ENCODE assay signal across 8 cellular contexts in genomic region chr7:20330797-20331230, GRCh38. TPM values are rescaled to one million over a fixed set of nuclear protein-coding genes. Genes with fewer than 3 reads are reported as not detected.
DNase-seq lines count a peak whose midpoint lies in the region; ATAC-seq and TF ChIP-seq lines count a peak whose summit lies in the region.

ITGB8 (plus strand) TSS chr7:20330900; CDS start chr7:20331807, 907 bp downstream.

- DNase-seq in EH (ENCODE audit: low read depth) (peak; percentile 6), GDM1 (lab: John Stamatoyannopoulos, UW) (no peak)
- peak in 2 of 10 donors; percentile 0 to 5 for DNase-seq in naive thymus-derived CD8-positive, alpha-beta T cell
- no peak for DNase-seq in activated CD4-positive, alpha-beta T cell treated with anti-CD3 and anti-CD28 coated beads, Interleukin-2, amount 50 U/mL, for 1 hour

- ATAC-seq in GM19397 (IDR thresholded peaks at IDR 0.05; ENCODE audit: unreplicated experiment) (peak; percentile 31), HG03432 (IDR thresholded peaks at IDR 0.05; ENCODE audit: unreplicated experiment) (peak; percentile 29), esophagus mucosa (peak; percentile 77)
- peak in 1 of 2 donors; percentile 23 for ATAC-seq in naive thymus-derived CD8-positive, alpha-beta T cell

- H3F3A ChIP-seq in SU-DHL-6 (ENCODE audit: insufficient read depth) = peaks cover 4% of the 10 kb centered on the region; the same call in 1 of the 2 replicates

- peak within 1 kb of the TSS; percentile 73 for H3K4me2 ChIP-seq in SU-DHL-6 (ENCODE audit: low read depth, low read length, poor library complexity, severe bottlenecking)

- H3K4me1 Mint-ChIP-seq in naive thymus-derived CD8-positive, alpha-beta T cell = peaks cover 12 to 27% (median 22%) of the 10 kb centered on the region in 4 donors

- no peaks in the 10 kb centered on the region for H3K9me3 ChIP-seq in SU-DHL-6 (ENCODE audit: insufficient read depth, low read length)

- peaks cover 0 to 7% (median 5%) of the 10 kb centered on the region in 3 donors for H3K36me3 Mint-ChIP-seq in naive thymus-derived CD8-positive, alpha-beta T cell

- H3K9me2 ChIP-seq in SU-DHL-6 (replicated peaks; ENCODE audit: insufficient read depth, low read length) = no peaks in the 10 kb centered on the region

- H2AFZ ChIP-seq in SU-DHL-6 (ENCODE audit: low read depth, low read length, severe bottlenecking) = peak within 1 kb of the TSS; percentile 82

- H4K20me1 ChIP-seq in SU-DHL-6 (ENCODE audit: low read depth, low read length) = no peaks in the 10 kb centered on the region

- H3K27ac Mint-ChIP-seq in naive thymus-derived CD8-positive, alpha-beta T cell = peak within 1 kb of the TSS in 1 of 10 donors; percentile 59

- H3K9me3 Mint-ChIP-seq in naive thymus-derived CD8-positive, alpha-beta T cell = peaks cover 0 to 4% (median 0%) of the 10 kb centered on the region in 9 donors

- H3K27ac ChIP-seq in SU-DHL-6 (ENCODE audit: low read depth, low read length) = no peak within 1 kb of the TSS

- no peak for TF ChIP-seq CTCF in SU-DHL-6 (IDR thresholded peaks at IDR 0.05; ENCODE audit: insufficient read depth, low read length, poor library complexity, severe bottlenecking)

- H3K4me3 Mint-ChIP-seq in naive thymus-derived CD8-positive, alpha-beta T cell = peak within 1 kb of the TSS; percentile 64 to 88 (median 84)

- peak within 1 kb of the TSS; percentile 54 for H3K4me3 ChIP-seq in SU-DHL-6 (ENCODE audit: insufficient read depth, low read length, poor library complexity, severe bottlenecking)

- no peaks in the 10 kb centered on the region for H3K27me3 ChIP-seq in SU-DHL-6 (ENCODE audit: low read length)

- POLR2A ChIA-PET in naive thymus-derived CD8-positive, alpha-beta T cell (lab: Charles Lee) = no interaction called here

- peak within 1 kb of the TSS; percentile 44 for H3K9ac ChIP-seq in SU-DHL-6 (ENCODE audit: low read length)

- H3K36me3 ChIP-seq in SU-DHL-6 (ENCODE audit: low read length) = no peaks in the 10 kb centered on the region

- no peaks in the 10 kb centered on the region for H3K79me2 ChIP-seq in SU-DHL-6 (ENCODE audit: insufficient read depth, low read length)

- H3K27me3 Mint-ChIP-seq in naive thymus-derived CD8-positive, alpha-beta T cell = peaks cover 24 to 57% (median 31%) of the 10 kb centered on the region in 5 donors

RNA-seq across cellular contexts. Expression of gene ITGB8, which starts in this region (rescaled TPM):
- 16.3 TPM for total RNA-seq in esophagus mucosa
- total RNA-seq in naive thymus-derived CD8-positive, alpha-beta T cell = not detected
- polyA plus RNA-seq in naive thymus-derived CD8-positive, alpha-beta T cell = not detected

Comparison
In these comparisons a context has a peak if more than half of its experiments do, and no peak if none do; other contexts are left out.
1. RNA of gene ITGB8 (total RNA-seq): 16.3 TPM in esophagus mucosa (single experiment); not detected in naive thymus-derived CD8-positive, alpha-beta T cell; every median in the first group is over 10 times any median in the second.